ENCODE assay signal across 8 cellular contexts in genomic region chr15:29674661-29675533, GRCh38.
A peak's percentile ranks its signal among the peaks of the same experiment; 100 is the strongest.
DNase-seq lines count a peak whose midpoint lies in the region; ATAC-seq, FAIRE-seq and TF ChIP-seq lines count a peak whose summit lies in the region.

No MANE protein-coding gene starts in this region.

- H3K27me3 ChIP-seq in esophagus (ENCODE audit: control insufficient read depth in 1 of 2, insufficient read depth in 2 of 2, low read length in 2 of 2) (no peaks in the 10 kb centered on the region), mucosa of stomach (ENCODE audit: control insufficient read depth, insufficient read depth, low read length) (no peaks in the 10 kb centered on the region)

- H3K4me3 ChIP-seq in esophagus (ENCODE audit: low read depth in 1 of 2, low read length in 2 of 2) (peak overlapping the region; percentile 42 to 45), mucosa of stomach (ENCODE audit: low read length) (peak overlapping the region; percentile 25)

- no peaks in the 10 kb centered on the region for H3K36me3 ChIP-seq in esophagus (ENCODE audit: control insufficient read depth in 2 of 2, insufficient read depth in 2 of 2, low read length in 1 of 2)
- no peaks in the 10 kb centered on the region for H3K36me3 ChIP-seq in mucosa of stomach (ENCODE audit: control insufficient read depth, insufficient read depth, low read length)

- POLR2A ChIA-PET in GM10248 (lab: Yijun Ruan, JAX) = no interaction called here

- WGBS in esophagus, 2 donors = 3 to 4% methylated on average over 43 to 66 of the region's 74 CpGs

- TF ChIP-seq POLR2A in GM12891 (IDR thresholded peaks at IDR 0.05; ENCODE audit: low read depth, low read length) = no peak

- H3K9me3 ChIP-seq in esophagus (ENCODE audit: control insufficient read depth in 2 of 2, insufficient read depth in 1 of 2, low read depth in 1 of 2, low read length in 1 of 2) (no peaks in the 10 kb centered on the region), mucosa of stomach (ENCODE audit: control insufficient read depth, low read length) (no peaks in the 10 kb centered on the region)

- ATAC-seq in HG02610 (IDR thresholded peaks at IDR 0.05; ENCODE audit: unreplicated experiment) (no peak), HG02885 (IDR thresholded peaks at IDR 0.05; ENCODE audit: poor library complexity, unreplicated experiment) (no peak)

- FAIRE-seq in GM12891 (lab: Jason Lieb, UNC) = no peak

- peak; percentile 53 for DNase-seq in AG08395 (ENCODE audit: low spot score)
- peak; percentile 42 for DNase-seq in NCI-H226
- DNase-seq in GM12891 (ENCODE audit: insufficient read length, low spot score) = no peak
- no peak for DNase-seq in GM10248 (ENCODE audit: extremely low spot score)

- CTCF ChIA-PET in GM10248 (lab: Yijun Ruan, JAX) = no interaction called here

- H3K4me1 ChIP-seq in esophagus (ENCODE audit: control insufficient read depth in 2 of 2, insufficient read depth in 2 of 2, low read length in 1 of 2) (peaks cover 0 to 2% of the 10 kb centered on the region in 2 donors), mucosa of stomach (ENCODE audit: control insufficient read depth, insufficient read depth, low read length) (peaks cover 52% of the 10 kb centered on the region)

- no peak for TF ChIP-seq CTCF in GM10248 (IDR thresholded peaks at IDR 0.05; ENCODE audit: control extremely low read depth, extremely low read depth, low read depth, missing control alignments)

- peak overlapping the region; percentile 53 for H3K9ac ChIP-seq in mucosa of stomach (ENCODE audit: low read length)

- H3K27ac ChIP-seq in esophagus (ENCODE audit: low read depth in 2 of 2, low read length in 1 of 2) = no peak overlapping the region

TF ChIP-seq in GM12891, 5 proteins besides CTCF, POLR2A, EP300 and RAD21:
- TF ChIP-seq SPI1 (IDR thresholded peaks at IDR 0.05; ENCODE audit: low read depth, low read length) (no peak), POLR2AphosphoS5 (IDR thresholded peaks at IDR 0.05; ENCODE audit: low read depth, low read length) (no peak), POU2F2 (IDR thresholded peaks at IDR 0.05; ENCODE audit: low read depth, low read length) (no peak), PAX5 (IDR thresholded peaks at IDR 0.05; ENCODE audit: insufficient read depth, low read length, severe bottlenecking) (no peak), TAF1 (IDR thresholded peaks at IDR 0.05; ENCODE audit: low read depth, low read length) (no peak)

Comparison
In these comparisons a context has a peak if more than half of its experiments do, and no peak if none do; other contexts are left out.
1. DNase-seq: peak in AG08395 (single experiment) and NCI-H226 (single experiment); none in GM12891 (single experiment) and GM10248 (single experiment).